11 cellular contexts compared by ENCODE assay signal in the genomic region with DNA sequence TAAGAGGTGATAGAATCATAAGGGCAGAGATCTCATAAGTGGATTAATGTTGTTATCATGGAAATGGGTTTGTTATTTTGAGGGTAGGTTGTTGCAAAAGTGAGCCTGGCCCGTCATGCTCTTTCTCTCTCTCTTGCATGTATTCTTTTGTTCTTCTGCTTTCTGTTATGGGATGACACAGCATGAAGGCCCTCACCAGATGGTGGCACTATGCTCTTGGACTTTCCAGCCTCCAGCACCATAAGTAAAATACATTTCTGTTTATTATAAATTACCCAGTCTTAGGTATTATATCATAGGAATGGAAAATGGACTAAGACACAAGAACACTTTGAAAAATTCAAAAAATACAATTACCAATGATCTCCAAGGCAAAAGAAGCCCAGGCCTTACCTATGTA.
DNase-seq lines count a peak whose midpoint lies in the region; ATAC-seq and TF ChIP-seq lines count a peak whose summit lies in the region.
"Had no signal": no experiment of that assay in that cellular context is flagged by ENCODE, and none has a peak within 500 bp of the region (broad histone marks: within the 10 kb centered on the region; RNA-seq: fewer than 3 reads in every experiment).

No MANE protein-coding gene starts in this region.

- DNase-seq in COR-L47 (lab: John Stamatoyannopoulos, UW) = peak; percentile 53
- DNase-seq in HT-29 (ENCODE audit: low spot score) = peak; percentile 52
- DNase-seq in kidney epithelial cell (ENCODE audit: low read depth) = no peak
- no peak for DNase-seq in aorta
- no peak for DNase-seq in T-cell
- DNase-seq in thyroid gland = no peak
- no peak for DNase-seq in substantia nigra (lab: John Stamatoyannopoulos, UW)
- DNase-seq: caudate nucleus; NCI-H187; stimulated activated CD4-positive, alpha-beta T cell treated with anti-CD3 and anti-CD28 coated beads, Interleukin-1b, Interleukin-23, amount 100 ng/mL, for 48 hours had no signal

- peaks cover 25 to 29% of the 10 kb centered on the region in 2 donors for H3K27me3 Mint-ChIP-seq in T-cell

- H3K4me3 ChIP-seq in kidney epithelial cell (ENCODE audit: low read depth, low read length) = no peak overlapping the region
- H3K4me3 ChIP-seq in aorta (ENCODE audit: low read length in 2 of 2) = no peak overlapping the region
- no peak overlapping the region for H3K4me3 ChIP-seq in thyroid gland (replicated peaks in 1 of 3)

- POLR2A ChIA-PET in T-cell (lab: Charles Lee) = no interaction called here

- no peak overlapping the region for H3K27ac Mint-ChIP-seq in T-cell

- H3K9me3 Mint-ChIP-seq in T-cell = no peaks in the 10 kb centered on the region

- H3K4me3 Mint-ChIP-seq in T-cell = no peak overlapping the region

- intact Hi-C loops in aorta (cut with DNase I) = loop anchor here in 1 of 2 donors (5.0 kb wide), 1 partner anchor 175 kb away; no protein-coding TSS in a partner anchor
- intact Hi-C loops in thyroid gland (cut with DNase I) = no loop called here

- 36 to 62% methylated on average over 1 of the region's 1 CpG for WGBS in aorta, 2 donors
- WGBS in thyroid gland, 2 donors = 58 to 66% methylated on average over 1 of the region's 1 CpG

- H3K9me3 ChIP-seq in aorta (ENCODE audit: control insufficient read depth, low read length) (no peaks in the 10 kb centered on the region), thyroid gland (no peaks in the 10 kb centered on the region)

- ATAC-seq in aorta (ENCODE audit: low FRiP score) = no peak
- no peak for ATAC-seq in T-cell (replicated peaks in 1 of 4)

- CTCF ChIA-PET in T-cell (lab: Charles Lee) = no interaction called here

- H3K4me1 ChIP-seq in aorta (ENCODE audit: control insufficient read depth in 1 of 2, insufficient read depth in 2 of 2, low read length in 2 of 2) (no peaks in the 10 kb centered on the region), thyroid gland (no peaks in the 10 kb centered on the region)

- H3K36me3 Mint-ChIP-seq in T-cell = no peaks in the 10 kb centered on the region

- no peaks in the 10 kb centered on the region for H3K36me3 ChIP-seq in kidney epithelial cell (ENCODE audit: control insufficient read depth, insufficient read depth, low read length)
- no peaks in the 10 kb centered on the region for H3K36me3 ChIP-seq in aorta (ENCODE audit: control insufficient read depth in 1 of 2, insufficient read depth in 2 of 2, low read length in 1 of 2)
- no peaks in the 10 kb centered on the region for H3K36me3 ChIP-seq in thyroid gland

- TF ChIP-seq CTCF in VCaP (conservative IDR thresholded peaks at IDR 0.05) (peak; percentile 78), kidney epithelial cell (IDR thresholded peaks at IDR 0.05; ENCODE audit: insufficient read depth, low read length, poor library complexity, severe bottlenecking) (peak; percentile 44), thyroid gland (IDR thresholded peaks at IDR 0.05) (no peak)

- H3K27me3 ChIP-seq in kidney epithelial cell (ENCODE audit: control insufficient read depth, insufficient read depth, low read length) (no peaks in the 10 kb centered on the region), aorta (ENCODE audit: control insufficient read depth in 1 of 2, insufficient read depth in 2 of 2, low read length in 1 of 2) (no peaks in the 10 kb centered on the region), thyroid gland (no peaks in the 10 kb centered on the region)

- no peak for TF ChIP-seq POLR2A in thyroid gland (IDR thresholded peaks at IDR 0.05)

- no peaks in the 10 kb centered on the region for H3K4me1 Mint-ChIP-seq in T-cell

- no peak overlapping the region for H3K27ac ChIP-seq in VCaP
- H3K27ac ChIP-seq in aorta (ENCODE audit: low read depth in 1 of 2, low read length in 2 of 2) = no peak overlapping the region
- H3K27ac ChIP-seq in thyroid gland = no peak overlapping the region
- no peak overlapping the region for H3K27ac ChIP-seq in substantia nigra (ENCODE audit: low read depth, low read length, poor library complexity, severe bottlenecking)

Comparison
In these comparisons a context has a peak if more than half of its experiments do, and no peak if none do; other contexts are left out.
1. DNase-seq: peak in COR-L47 (single experiment) and HT-29 (single experiment); none in kidney epithelial cell (single experiment), aorta (0 of 2), T-cell (0 of 34), thyroid gland (0 of 2) and substantia nigra (0 of 49).
2. CTCF ChIP-seq: peak in VCaP (single experiment) and kidney epithelial cell (single experiment); none in thyroid gland (0 of 6).